ENCODE assay signal across 8 cellular contexts in the genomic region with DNA sequence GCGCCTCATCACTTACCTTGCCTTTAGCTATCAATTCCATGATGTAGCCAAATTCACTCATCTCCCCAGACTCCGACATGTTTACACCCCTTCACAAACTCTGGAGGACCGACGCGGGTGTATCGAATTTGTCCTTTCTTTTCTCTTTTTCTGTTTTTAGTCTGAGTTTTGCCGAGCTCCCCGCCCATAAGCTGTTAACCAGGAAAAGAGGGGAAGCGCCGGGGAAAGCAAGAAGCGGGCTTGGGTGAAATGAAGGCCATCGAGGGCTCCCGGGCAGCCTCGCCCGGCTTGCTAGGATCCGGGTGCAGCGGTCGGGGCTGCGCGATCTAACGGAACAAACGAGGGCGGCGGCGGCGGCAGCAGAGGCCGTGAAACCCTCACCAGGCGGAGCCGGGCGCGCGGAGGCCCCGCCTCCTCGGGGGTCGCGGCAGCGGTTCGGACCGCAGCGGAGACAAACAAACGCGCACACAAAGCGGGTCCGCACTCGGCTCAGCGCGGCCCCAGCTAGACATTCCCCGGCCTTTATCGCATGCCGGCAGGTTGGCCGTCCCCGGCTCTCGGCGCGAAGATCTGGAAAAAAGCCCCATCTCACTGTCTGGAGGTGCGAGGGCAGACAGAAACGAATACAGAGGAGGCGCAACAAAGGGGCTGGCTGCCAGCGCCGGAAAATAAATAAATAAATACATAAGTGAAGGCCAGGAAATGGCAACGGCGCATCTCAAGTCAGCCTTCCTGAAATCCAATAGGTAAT. TPM values are rescaled to one million over a fixed set of nuclear protein-coding genes. Genes with fewer than 3 reads are reported as not detected.
A peak's percentile ranks its signal among the peaks of the same experiment; 100 is the strongest.
DNase-seq lines count a peak whose midpoint lies in the region; ATAC-seq and TF ChIP-seq lines count a peak whose summit lies in the region.

No MANE protein-coding gene starts in this region.

- H3K27ac ChIP-seq in HEK293 (ENCODE audit: extremely low read depth, low read depth, low read length): 0 out of 2 replicates have a peak overlapping the region, but pooled peaks have one; percentile 24
- H3K27ac ChIP-seq in rectal smooth muscle tissue (ENCODE audit: low read depth, low read length): no peak overlapping the region

- H3K4me3 Mint-ChIP-seq in activated T-cell treated with anti-CD3 and anti-CD28 coated beads, Interleukin-2, amount 50 U/mL, for 72 hours: peak overlapping the region; percentile 91 to 94

- H3K9me3 Mint-ChIP-seq in activated T-cell treated with anti-CD3 and anti-CD28 coated beads, Interleukin-2, amount 50 U/mL, for 72 hours: no peaks in the 10 kb centered on the region

- peak; percentile 74 to 82 for ATAC-seq in activated T-cell treated with anti-CD3 and anti-CD28 coated beads, Interleukin-2, amount 50 U/mL, for 72 hours (replicated peaks in 1 of 2)
- peak; percentile 67 for ATAC-seq in left ventricle myocardium superior

- peaks cover 11% of the 10 kb centered on the region for H3K4me1 Mint-ChIP-seq in activated T-cell treated with anti-CD3 and anti-CD28 coated beads, Interleukin-2, amount 50 U/mL, for 72 hours (ENCODE audit: low read depth)

- H3K36me3 ChIP-seq in HEK293 (ENCODE audit: control insufficient read depth in 2 of 2, insufficient read depth in 1 of 2, low read length in 2 of 2) (no peaks in the 10 kb centered on the region), rectal smooth muscle tissue (ENCODE audit: control insufficient read depth, insufficient read depth, low read length) (no peaks in the 10 kb centered on the region)

- POLR2A ChIA-PET in HEK293 (lab: Yijun Ruan, JAX): interaction anchor here (1.1 kb wide), 1 partner anchor 10 kb away, joined by 5 read pairs; a partner anchor contains a TSS

- H3K9ac ChIP-seq in rectal smooth muscle tissue (ENCODE audit: low read length): no peak overlapping the region

- H3K4me1 ChIP-seq in HEK293 (ENCODE audit: control insufficient read depth, insufficient read depth, low read length) (0 out of 2 replicates have a peak, but pooled peaks cover 2% of the 10 kb centered on the region), rectal smooth muscle tissue (ENCODE audit: control insufficient read depth, insufficient read depth, low read length) (no peaks in the 10 kb centered on the region)

- no peaks in the 10 kb centered on the region for H3K9me3 ChIP-seq in HEK293 (ENCODE audit: control insufficient read depth, insufficient read depth, low read depth, low read length)

- peaks cover 73% of the 10 kb centered on the region for H3K27me3 Mint-ChIP-seq in activated T-cell treated with anti-CD3 and anti-CD28 coated beads, Interleukin-2, amount 50 U/mL, for 72 hours (ENCODE audit: low read depth)

- CTCF ChIA-PET in HEK293 (lab: Yijun Ruan, JAX): interaction anchor here (0.6 kb wide), 1 partner anchor 1714 kb away, joined by 5 read pairs; no protein-coding TSS in a partner anchor

- DNase-seq in NCI-H82 (lab: John Stamatoyannopoulos, UW) (peak; percentile 57), NCI-H82 treated with DMSO at 0.1 percent for 48 hours (lab: John Stamatoyannopoulos, UW; ENCODE audit: unreplicated experiment) (no peak), NCI-H1694 (lab: John Stamatoyannopoulos, UW) (peak; percentile 6), left ventricle myocardium superior (peak; percentile 39), epidermal melanocyte (ENCODE audit: insufficient read length, low spot score) (no peak)
- DNase-seq in activated T-cell treated with anti-CD3 and anti-CD28 coated beads, Interleukin-2, amount 50 U/mL, for 72 hours: peak; percentile 31 to 42

- TF ChIP-seq CTCF in HEK293 (tag by site-specific recombination; IDR thresholded peaks at IDR 0.05): no peak

- peaks cover 19% of the 10 kb centered on the region for H3K27me3 ChIP-seq in rectal smooth muscle tissue (ENCODE audit: control insufficient read depth, insufficient read depth, low read length)

- H3K4me3 ChIP-seq in HEK293 (ENCODE audit: low read depth, low read length) (peak overlapping the region; percentile 51), rectal smooth muscle tissue (ENCODE audit: low read length) (peak overlapping the region; percentile 73)

- no peak overlapping the region for H3K27ac Mint-ChIP-seq in activated T-cell treated with anti-CD3 and anti-CD28 coated beads, Interleukin-2, amount 50 U/mL, for 72 hours

- peaks cover 0 to 4% of the 10 kb centered on the region in 2 donors for H3K36me3 Mint-ChIP-seq in activated T-cell treated with anti-CD3 and anti-CD28 coated beads, Interleukin-2, amount 50 U/mL, for 72 hours (ENCODE audit: insufficient read depth in 2 of 2)

- intact Hi-C loops in left ventricle myocardium superior (cut with micrococcal nuclease): no loop called here

TF ChIP-seq in HEK293, 187 proteins besides CTCF, POLR2A, EP300 and RAD21 (continues in another document):
- TF ChIP-seq, protein P1, sequence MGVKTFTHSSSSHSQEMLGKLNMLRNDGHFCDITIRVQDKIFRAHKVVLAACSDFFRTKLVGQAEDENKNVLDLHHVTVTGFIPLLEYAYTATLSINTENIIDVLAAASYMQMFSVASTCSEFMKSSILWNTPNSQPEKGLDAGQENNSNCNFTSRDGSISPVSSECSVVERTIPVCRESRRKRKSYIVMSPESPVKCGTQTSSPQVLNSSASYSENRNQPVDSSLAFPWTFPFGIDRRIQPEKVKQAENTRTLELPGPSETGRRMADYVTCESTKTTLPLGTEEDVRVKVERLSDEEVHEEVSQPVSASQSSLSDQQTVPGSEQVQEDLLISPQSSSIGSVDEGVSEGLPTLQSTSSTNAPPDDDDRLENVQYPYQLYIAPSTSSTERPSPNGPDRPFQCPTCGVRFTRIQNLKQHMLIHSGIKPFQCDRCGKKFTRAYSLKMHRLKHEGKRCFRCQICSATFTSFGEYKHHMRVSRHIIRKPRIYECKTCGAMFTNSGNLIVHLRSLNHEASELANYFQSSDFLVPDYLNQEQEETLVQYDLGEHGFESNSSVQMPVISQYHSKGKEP (tag by site-specific recombination; IDR thresholded peaks at IDR 0.05): no peak
- TF ChIP-seq ZNF830 (tag by site-specific recombination; IDR thresholded peaks at IDR 0.05; ENCODE audit: low read depth): no peak
- no peak for TF ChIP-seq ZNF274 (IDR thresholded peaks at IDR 0.05; ENCODE audit: low read length)
- no peak for TF ChIP-seq ZNF274 (tag by site-specific recombination; IDR thresholded peaks at IDR 0.05; ENCODE audit: borderline replicate concordance)
- TF ChIP-seq, protein P2, sequence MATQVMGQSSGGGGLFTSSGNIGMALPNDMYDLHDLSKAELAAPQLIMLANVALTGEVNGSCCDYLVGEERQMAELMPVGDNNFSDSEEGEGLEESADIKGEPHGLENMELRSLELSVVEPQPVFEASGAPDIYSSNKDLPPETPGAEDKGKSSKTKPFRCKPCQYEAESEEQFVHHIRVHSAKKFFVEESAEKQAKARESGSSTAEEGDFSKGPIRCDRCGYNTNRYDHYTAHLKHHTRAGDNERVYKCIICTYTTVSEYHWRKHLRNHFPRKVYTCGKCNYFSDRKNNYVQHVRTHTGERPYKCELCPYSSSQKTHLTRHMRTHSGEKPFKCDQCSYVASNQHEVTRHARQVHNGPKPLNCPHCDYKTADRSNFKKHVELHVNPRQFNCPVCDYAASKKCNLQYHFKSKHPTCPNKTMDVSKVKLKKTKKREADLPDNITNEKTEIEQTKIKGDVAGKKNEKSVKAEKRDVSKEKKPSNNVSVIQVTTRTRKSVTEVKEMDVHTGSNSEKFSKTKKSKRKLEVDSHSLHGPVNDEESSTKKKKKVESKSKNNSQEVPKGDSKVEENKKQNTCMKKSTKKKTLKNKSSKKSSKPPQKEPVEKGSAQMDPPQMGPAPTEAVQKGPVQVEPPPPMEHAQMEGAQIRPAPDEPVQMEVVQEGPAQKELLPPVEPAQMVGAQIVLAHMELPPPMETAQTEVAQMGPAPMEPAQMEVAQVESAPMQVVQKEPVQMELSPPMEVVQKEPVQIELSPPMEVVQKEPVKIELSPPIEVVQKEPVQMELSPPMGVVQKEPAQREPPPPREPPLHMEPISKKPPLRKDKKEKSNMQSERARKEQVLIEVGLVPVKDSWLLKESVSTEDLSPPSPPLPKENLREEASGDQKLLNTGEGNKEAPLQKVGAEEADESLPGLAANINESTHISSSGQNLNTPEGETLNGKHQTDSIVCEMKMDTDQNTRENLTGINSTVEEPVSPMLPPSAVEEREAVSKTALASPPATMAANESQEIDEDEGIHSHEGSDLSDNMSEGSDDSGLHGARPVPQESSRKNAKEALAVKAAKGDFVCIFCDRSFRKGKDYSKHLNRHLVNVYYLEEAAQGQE (tag by site-specific recombination; IDR thresholded peaks at IDR 0.05): no peak
- no peak for TF ChIP-seq KLF9 (tag by site-specific recombination; IDR thresholded peaks at IDR 0.05; ENCODE audit: low read depth)
- peak; percentile 85 for TF ChIP-seq ZBTB8A (tag by site-specific recombination; IDR thresholded peaks at IDR 0.05)
- TF ChIP-seq ZNF223 (tag by site-specific recombination; IDR thresholded peaks at IDR 0.05): no peak
- TF ChIP-seq, protein P3, sequence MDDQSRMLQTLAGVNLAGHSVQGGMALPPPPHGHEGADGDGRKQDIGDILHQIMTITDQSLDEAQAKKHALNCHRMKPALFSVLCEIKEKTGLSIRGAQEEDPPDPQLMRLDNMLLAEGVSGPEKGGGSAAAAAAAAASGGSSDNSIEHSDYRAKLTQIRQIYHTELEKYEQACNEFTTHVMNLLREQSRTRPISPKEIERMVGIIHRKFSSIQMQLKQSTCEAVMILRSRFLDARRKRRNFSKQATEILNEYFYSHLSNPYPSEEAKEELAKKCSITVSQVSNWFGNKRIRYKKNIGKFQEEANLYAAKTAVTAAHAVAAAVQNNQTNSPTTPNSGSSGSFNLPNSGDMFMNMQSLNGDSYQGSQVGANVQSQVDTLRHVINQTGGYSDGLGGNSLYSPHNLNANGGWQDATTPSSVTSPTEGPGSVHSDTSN (CRISPR knock-in tag; IDR thresholded peaks at IDR 0.05): no peak

RNA-seq across cellular contexts. Expression of a gene that starts 10.4 kb away (rescaled TPM):
- not detected for total RNA-seq in activated T-cell treated with anti-CD3 and anti-CD28 coated beads, Interleukin-2, amount 50 U/mL, for 72 hours
- total RNA-seq in left ventricle myocardium superior: 0.50 TPM

Comparison
In these comparisons a context has a peak if more than half of its experiments do, and no peak if none do; other contexts are left out.
1. DNase-seq: peak in NCI-H82 (single experiment), NCI-H1694 (single experiment), activated T-cell treated with anti-CD3 and anti-CD28 coated beads, Interleukin-2, amount 50 U/mL, for 72 hours (2 of 2) and left ventricle myocardium superior (single experiment); none in NCI-H82 treated with DMSO at 0.1 percent for 48 hours (single experiment) and epidermal melanocyte (single experiment).